21 cellular contexts compared by ENCODE assay signal in the genomic region with DNA sequence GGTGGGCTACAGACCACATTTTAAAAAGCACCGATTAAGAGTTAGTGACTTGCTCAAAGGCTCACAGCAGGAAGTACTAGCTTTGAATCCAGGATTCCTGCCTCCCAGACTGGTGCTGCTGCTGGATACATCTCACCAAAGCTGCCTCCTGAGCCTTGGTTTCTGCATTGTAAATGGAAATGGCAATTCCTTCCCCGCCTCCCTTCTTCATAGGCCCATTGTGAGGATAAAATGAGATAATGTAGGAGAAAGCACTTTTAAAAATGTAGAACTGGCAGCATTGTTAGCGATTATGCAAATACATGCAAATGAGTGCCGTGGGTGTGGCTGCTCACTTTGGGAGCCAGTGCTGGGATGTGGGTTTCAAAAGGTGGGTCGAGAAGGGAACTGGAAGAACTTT. TPM values are rescaled to one million over a fixed set of nuclear protein-coding genes. Genes with fewer than 3 reads are reported as not detected.
DNase-seq lines count a peak whose midpoint lies in the region; FAIRE-seq and TF ChIP-seq lines count a peak whose summit lies in the region.
"Had no signal": no experiment of that assay in that cellular context is flagged by ENCODE, and none has a peak within 500 bp of the region (broad histone marks: within the 10 kb centered on the region; RNA-seq: fewer than 3 reads in every experiment).

No MANE protein-coding gene starts in this region.

- TF ChIP-seq CTCF in bronchial epithelial cell (IDR thresholded peaks at IDR 0.05; ENCODE audit: insufficient read depth, low read length, severe bottlenecking): no peak

- no peak overlapping the region for H3K4me3 ChIP-seq in bronchial epithelial cell (ENCODE audit: low read depth, low read length)
- H3K4me3 ChIP-seq in iPS-18c (ENCODE audit: insufficient read depth, low read depth, low read length): 0 out of 2 replicates have a peak overlapping the region, but pooled peaks have one; percentile 10
- H3K4me3 ChIP-seq: HAP-1 had no signal

- H3K9me3 ChIP-seq in iPS-18c (ENCODE audit: control insufficient read depth, insufficient read depth, low read length): no peaks in the 10 kb centered on the region
- H3K9me3 ChIP-seq: Caco-2, HAP-1, SK-N-SH had no signal

- FAIRE-seq in bronchial epithelial cell (lab: Jason Lieb, UNC): peak; percentile 13
- FAIRE-seq: HTR-8/SVneo had no signal

- DNase-seq in NCI-H526 (lab: John Stamatoyannopoulos, UW) (peak; percentile 47 to 60), NCI-H526 treated with DMSO at 0.1 percent for 48 hours (lab: John Stamatoyannopoulos, UW) (no peak), bronchial epithelial cell (ENCODE audit: low read depth) (no peak), putamen (ENCODE audit: low spot score) (peak; percentile 72), 8988T (no peak), COLO829 (ENCODE audit: low spot score) (no peak)
- DNase-seq in activated effector memory CD4-positive, alpha-beta T cell treated with anti-CD3 and anti-CD28 coated beads, Interleukin-2, amount 50 U/mL, for 16 hours: no peak
- DNase-seq: Caco-2, MM.1S, NCI-H1092 treated with DMSO at 0.1 percent for 48 hours, NCI-H2081 treated with DMSO at 0.1 percent for 48 hours, NCI-H446 treated with DMSO at 0.1 percent for 48 hours, NCI-H748 treated with DMSO at 0.1 percent for 48 hours, OCI-M1, SHP77, SK-N-SH had no signal

- H3K36me3 ChIP-seq in bronchial epithelial cell (ENCODE audit: control insufficient read depth, insufficient read depth, low read length): no peaks in the 10 kb centered on the region
- H3K36me3 ChIP-seq: HAP-1 had no signal

- H3K27me3 ChIP-seq in bronchial epithelial cell (ENCODE audit: control insufficient read depth, insufficient read depth, low read length): peaks cover 3% of the 10 kb centered on the region

RNA-seq across cellular contexts. Expression of gene PDE1B, which starts 15.4 kb away (rescaled TPM):
- not detected in 2 replicates for total RNA-seq in bronchial epithelial cell
- total RNA-seq: Caco-2, LHCN-M2, RPMI7951 had no signal

RNA-seq across cellular contexts. Expression of gene PPP1R1A, which starts 23.7 kb away (rescaled TPM):
- not detected in 2 replicates for total RNA-seq in bronchial epithelial cell
- total RNA-seq: LHCN-M2, RPMI7951 had no signal

Comparison
In these comparisons a context has a peak if more than half of its experiments do, and no peak if none do; other contexts are left out.
1. DNase-seq: peak in NCI-H526 (2 of 2) and putamen (single experiment); none in NCI-H526 treated with DMSO at 0.1 percent for 48 hours (single experiment), bronchial epithelial cell (single experiment), 8988T (single experiment), COLO829 (single experiment) and activated effector memory CD4-positive, alpha-beta T cell treated with anti-CD3 and anti-CD28 coated beads, Interleukin-2, amount 50 U/mL, for 16 hours (single experiment).